In genomic region chr3:134456121-134456520, GRCh38 we compare ENCODE assay signal across 26 cellular contexts.
"Had no signal": no experiment of that assay in that cellular context is flagged by ENCODE, and none has a peak within 500 bp of the region (broad histone marks: within the 10 kb centered on the region; RNA-seq: fewer than 3 reads in every experiment).

No MANE protein-coding gene starts in this region.

- H3K4me3 ChIP-seq: left lung, lower lobe of right lung, mucosa of descending colon, ovary, right atrium auricular region, right lobe of liver, suprapubic skin, thoracic aorta, tibial artery, uterus had no signal

- H3K27me3 ChIP-seq: left lung, ovary, right atrium auricular region, right lobe of liver, suprapubic skin, tibial artery, uterus had no signal

- H3K27ac ChIP-seq: left lung, lower lobe of right lung, ovary, right atrium auricular region, right lobe of liver, suprapubic skin, thoracic aorta, tibial artery, uterus had no signal

- DNase-seq: hippocampal formation; kidney glomerular epithelial cell; left cardiac atrium; left lung; lower lobe of right lung; mesendoderm; midbrain; mucosa of descending colon; naive thymus-derived CD4-positive, alpha-beta T cell; ovary; right lobe of liver; stimulated activated CD4-positive, alpha-beta T cell treated with anti-CD3 and anti-CD28 coated beads, Interleukin-12 subunit alpha, Interleukin-12 subunit beta, amount 100 ng/mL, for 4 hours; stimulated activated CD4-positive, alpha-beta T cell treated with anti-CD3 and anti-CD28 coated beads, Interleukin-15, amount 100 ng/mL, for 24 hours; stimulated activated CD4-positive, alpha-beta T cell treated with anti-CD3 and anti-CD28 coated beads, Interleukin-2, amount 100 ng/mL, for 24 hours; stimulated activated CD4-positive, alpha-beta T cell treated with anti-CD3 and anti-CD28 coated beads, Interleukin-4, amount 100 ng/mL, for 1 hour; stimulated activated naive CD4-positive, alpha-beta T cell; tibial artery; uterus had no signal

- H3K36me3 Mint-ChIP-seq: naive thymus-derived CD4-positive, alpha-beta T cell; natural killer cell treated with Interleukin-12 subunit alpha and Interleukin-12 subunit beta and Interleukin-15 and Interleukin-18, amount 100 ng/mL, for 72 hours; stimulated activated effector memory CD8-positive, alpha-beta T cell treated with anti-CD3 and anti-CD28 coated beads, Interleukin-12 subunit alpha, Interleukin-12 subunit beta, amount 100 ng/mL, for 72 hours; type B pancreatic cell had no signal

- H3K4me1 Mint-ChIP-seq: stimulated activated effector memory CD8-positive, alpha-beta T cell treated with anti-CD3 and anti-CD28 coated beads, Interleukin-12 subunit alpha, Interleukin-12 subunit beta, amount 100 ng/mL, for 72 hours had no signal

- H3K4me1 ChIP-seq: left lung, lower lobe of right lung, right atrium auricular region, right lobe of liver had no signal

- H3K36me3 ChIP-seq: left lung, lower lobe of right lung, ovary, right atrium auricular region, right lobe of liver, suprapubic skin, thoracic aorta, tibial artery, uterus had no signal

- H3K4me3 Mint-ChIP-seq: naive thymus-derived CD4-positive, alpha-beta T cell; natural killer cell treated with Interleukin-12 subunit alpha and Interleukin-12 subunit beta and Interleukin-15 and Interleukin-18, amount 100 ng/mL, for 72 hours; stimulated activated effector memory CD8-positive, alpha-beta T cell treated with anti-CD3 and anti-CD28 coated beads, Interleukin-12 subunit alpha, Interleukin-12 subunit beta, amount 100 ng/mL, for 72 hours; stimulated activated naive CD8-positive, alpha-beta T cell treated with anti-CD3 and anti-CD28 coated beads, Interleukin-15, Interleukin-2, amounts not matched to agents 100 ng/mL and 50 ng/mL, for 24 hours; type B pancreatic cell had no signal

- H3K9me3 ChIP-seq: left lung, lower lobe of right lung, mucosa of descending colon, ovary, right atrium auricular region, right lobe of liver, suprapubic skin, thoracic aorta, tibial artery, uterus had no signal

- H3K27ac Mint-ChIP-seq: natural killer cell treated with Interleukin-12 subunit alpha and Interleukin-12 subunit beta and Interleukin-15 and Interleukin-18, amount 100 ng/mL, for 72 hours; progenitor cell of endocrine pancreas; stimulated activated effector memory CD8-positive, alpha-beta T cell treated with anti-CD3 and anti-CD28 coated beads, Interleukin-12 subunit alpha, Interleukin-12 subunit beta, amount 100 ng/mL, for 72 hours; stimulated activated naive CD8-positive, alpha-beta T cell treated with anti-CD3 and anti-CD28 coated beads, Interleukin-15, Interleukin-2, amounts not matched to agents 100 ng/mL and 50 ng/mL, for 24 hours; type B pancreatic cell had no signal

- H3K9me3 Mint-ChIP-seq: naive thymus-derived CD4-positive, alpha-beta T cell; natural killer cell treated with Interleukin-12 subunit alpha and Interleukin-12 subunit beta and Interleukin-15 and Interleukin-18, amount 100 ng/mL, for 72 hours; stimulated activated effector memory CD8-positive, alpha-beta T cell treated with anti-CD3 and anti-CD28 coated beads, Interleukin-12 subunit alpha, Interleukin-12 subunit beta, amount 100 ng/mL, for 72 hours; stimulated activated naive CD8-positive, alpha-beta T cell treated with anti-CD3 and anti-CD28 coated beads, Interleukin-15, Interleukin-2, amounts not matched to agents 100 ng/mL and 50 ng/mL, for 24 hours; type B pancreatic cell had no signal

- ATAC-seq: left cardiac atrium; left lung; lower lobe of right lung; mucosa of descending colon; naive thymus-derived CD4-positive, alpha-beta T cell; natural killer cell treated with Interleukin-12 subunit alpha and Interleukin-12 subunit beta and Interleukin-15 and Interleukin-18, amount 100 ng/mL, for 72 hours; right lobe of liver; stimulated activated effector memory CD8-positive, alpha-beta T cell treated with anti-CD3 and anti-CD28 coated beads, Interleukin-12 subunit alpha, Interleukin-12 subunit beta, amount 100 ng/mL, for 72 hours had no signal
